7 cellular contexts compared by ENCODE assay signal in the genomic region with DNA sequence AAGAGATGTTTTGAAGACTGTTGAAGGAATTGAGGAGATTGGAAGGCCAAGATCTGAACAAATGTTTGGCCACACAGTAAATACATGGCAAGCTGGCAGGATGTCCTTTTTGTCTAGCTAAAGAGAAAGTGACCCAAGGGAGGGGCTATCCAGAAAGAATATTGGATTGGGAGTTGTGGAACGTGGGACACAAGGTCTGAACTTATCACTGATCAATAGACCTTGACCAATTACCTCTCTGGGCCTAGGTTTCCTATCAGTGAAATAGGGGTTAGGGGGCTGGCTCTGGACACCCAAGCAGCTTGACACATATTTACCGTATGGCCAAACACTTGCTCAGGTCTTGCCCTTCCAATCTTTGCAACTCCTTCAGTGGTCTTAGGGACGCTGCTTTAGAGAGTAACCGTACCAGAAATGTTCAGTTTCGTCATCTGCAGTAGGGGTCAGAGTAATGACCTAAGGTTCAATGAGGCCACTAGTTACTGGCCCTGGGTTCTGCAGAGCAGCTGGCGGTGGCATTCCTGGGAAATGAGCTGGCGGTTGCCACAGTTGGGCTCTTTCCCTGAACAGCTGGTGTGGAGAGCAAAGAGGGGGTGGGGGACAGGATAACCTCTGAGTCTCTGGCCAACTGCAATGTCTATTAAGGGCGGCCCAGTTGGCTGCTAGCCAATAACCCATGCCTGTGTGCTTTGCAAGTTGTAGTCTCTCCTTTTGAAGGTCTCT. TPM values are rescaled to one million over a fixed set of nuclear protein-coding genes. Genes with fewer than 3 reads are reported as not detected.
DNase-seq lines count a peak whose midpoint lies in the region; ATAC-seq and TF ChIP-seq lines count a peak whose summit lies in the region.

No MANE protein-coding gene starts in this region.

- H3K4me1 ChIP-seq in uterus = peaks cover 3 to 4% of the 10 kb centered on the region in 2 donors

- no peak for ATAC-seq in GM21447 (IDR thresholded peaks at IDR 0.05; ENCODE audit: unreplicated experiment)

- H3K27ac ChIP-seq in WERI-Rb-1 = peak overlapping the region; percentile 85
- H3K27ac ChIP-seq in uterus = no peak overlapping the region

- no peak for TF ChIP-seq CTCF in WERI-Rb-1 (IDR thresholded peaks at IDR 0.05; ENCODE audit: low read depth, low read length)
- no peak for TF ChIP-seq CTCF in uterus (IDR thresholded peaks at IDR 0.05)

- no peaks in the 10 kb centered on the region for H3K9me3 ChIP-seq in WERI-Rb-1 (ENCODE audit: severe bottlenecking)
- no peaks in the 10 kb centered on the region for H3K9me3 ChIP-seq in uterus

- no peak for TF ChIP-seq POLR2A in uterus (IDR thresholded peaks at IDR 0.05)

- intact Hi-C loops in uterus (cut with DNase I; ENCODE audit: low total_unique reads) = no loop called here

- no peaks in the 10 kb centered on the region for H3K36me3 ChIP-seq in WERI-Rb-1
- H3K36me3 ChIP-seq in uterus = no peaks in the 10 kb centered on the region

- DNase-seq in NCI-H1105 (lab: John Stamatoyannopoulos, UW) = peak; percentile 75
- peak; percentile 95 for DNase-seq in WERI-Rb-1
- DNase-seq in iris pigment epithelial cell (ENCODE audit: low read depth) = peak; percentile 80
- DNase-seq in uterus = peak; percentile 62 to 67
- DNase-seq in activated CD4-positive, alpha-beta T cell treated with anti-CD3 and anti-CD28 coated beads for 4 hours = no peak
- no peak for DNase-seq in middle frontal gyrus (ENCODE audit: extremely low spot score, low spot score)

- H3K4me3 ChIP-seq in WERI-Rb-1 (ENCODE audit: low read depth, low read length) = no peak overlapping the region
- no peak overlapping the region for H3K4me3 ChIP-seq in uterus

- H3K27me3 ChIP-seq in WERI-Rb-1 (ENCODE audit: insufficient read depth, low read depth, severe bottlenecking) (no peaks in the 10 kb centered on the region), uterus (no peaks in the 10 kb centered on the region)

RNA-seq across cellular contexts. Expression of a gene that starts 48.9 kb away (rescaled TPM):
- total RNA-seq in uterus = 100 to 1,000 TPM; 456 to 724 (median 652) TPM

Comparison
In these comparisons a context has a peak if more than half of its experiments do, and no peak if none do; other contexts are left out.
1. DNase-seq: peak in NCI-H1105 (single experiment), WERI-Rb-1 (single experiment), iris pigment epithelial cell (single experiment) and uterus (2 of 2); none in activated CD4-positive, alpha-beta T cell treated with anti-CD3 and anti-CD28 coated beads for 4 hours (0 of 2) and middle frontal gyrus (single experiment).